Comparison of ENCODE assay signal across 8 cellular contexts in the genomic region with DNA sequence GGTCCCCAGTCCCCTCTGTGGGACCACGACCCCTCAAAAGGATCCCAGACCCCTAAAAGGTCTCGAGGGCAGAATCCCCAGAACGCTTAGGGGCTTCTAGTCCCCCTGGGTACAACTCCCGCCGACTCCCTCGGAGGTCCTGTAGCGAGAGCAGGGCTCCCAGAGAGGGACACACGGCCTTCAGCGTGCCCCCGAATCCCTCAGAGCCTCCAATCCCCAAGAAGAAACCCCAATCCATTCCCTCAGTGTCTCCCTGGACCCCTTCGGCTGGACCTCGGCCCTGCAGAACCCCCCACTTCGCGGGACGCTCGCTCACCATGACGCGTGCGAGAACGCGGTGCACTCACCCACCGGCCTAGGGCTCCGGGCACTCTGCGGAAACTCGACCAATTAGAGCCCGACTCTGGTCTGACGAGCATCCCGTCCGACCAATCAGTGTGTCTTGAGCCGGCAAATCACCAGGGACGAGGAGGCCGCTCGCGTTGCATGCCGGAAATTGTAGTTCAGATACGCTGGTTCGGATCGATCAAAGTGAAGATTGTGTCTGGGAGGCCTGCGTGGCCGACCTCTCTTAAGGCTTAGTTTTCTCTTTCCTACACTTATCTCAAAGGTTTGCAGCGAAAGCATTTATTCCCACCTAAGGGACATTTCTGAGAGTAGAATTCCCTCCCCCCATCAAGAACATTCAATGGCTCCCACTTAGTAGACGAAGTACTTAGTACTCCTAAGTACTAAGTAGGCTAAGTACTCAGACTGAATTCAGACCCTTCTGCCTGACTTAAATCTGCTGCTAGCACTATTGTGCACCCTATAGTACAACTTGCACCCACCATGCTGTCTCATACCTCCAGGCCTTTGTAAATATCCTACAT. TPM values are rescaled to one million over a fixed set of nuclear protein-coding genes. Genes with fewer than 3 reads are reported as not detected.
DNase-seq lines count a peak whose midpoint lies in the region; ATAC-seq and TF ChIP-seq lines count a peak whose summit lies in the region.

A gene (minus strand): TSS at position 369 of the 872 bp plus-strand sequence. CDS start 50 bp downstream, at position 319.

- POLR2A ChIA-PET in A673 (lab: Charles Lee; ENCODE audit: low non-redundant PET): no interaction called here

- H3K4me1 ChIP-seq in A673 (ENCODE audit: insufficient read depth, low read length, poor library complexity, severe bottlenecking): no peaks in the 10 kb centered on the region

- in situ Hi-C loops in brain microvascular endothelial cell (cut with HindIII; ENCODE audit: low pct_ligation_motif_present, low sequenced_read_pairs): no loop called here

- no TSS peak for BruUV-seq in A673 (replicated peaks; lab: Mats Ljungman, UMichigan)

- H3K27ac ChIP-seq in A673 (ENCODE audit: low read depth, low read length, poor library complexity, severe bottlenecking) (peak within 1 kb of the TSS; percentile 88), brain microvascular endothelial cell (peak within 1 kb of the TSS; percentile 62)

- CTCF ChIA-PET in A673 (lab: Charles Lee): no interaction called here

- H3K36me3 ChIP-seq in A673 (ENCODE audit: insufficient read depth, low read length, poor library complexity, severe bottlenecking): no peaks in the 10 kb centered on the region
- H3K36me3 ChIP-seq in brain microvascular endothelial cell (replicated peaks): no peaks in the 10 kb centered on the region

- TF ChIP-seq CTCF in A673 (conservative IDR thresholded peaks at IDR 0.05; ENCODE audit: low read depth, low read length) (no peak), brain microvascular endothelial cell (IDR thresholded peaks at IDR 0.05; ENCODE audit: low read depth, low read length, missing control alignments) (no peak)

- H3K4me3 ChIP-seq in A673 (ENCODE audit: low read depth, low read length, poor library complexity, severe bottlenecking): peak within 1 kb of the TSS; percentile 72
- peak within 1 kb of the TSS; percentile 84 for H3K4me3 ChIP-seq in brain microvascular endothelial cell (ENCODE audit: low read depth, low read length)
- H3K4me3 ChIP-seq in iPS-11a (ENCODE audit: low read depth, low read length): peak within 1 kb of the TSS; percentile 84
- peak within 1 kb of the TSS; percentile 98 for H3K4me3 ChIP-seq in skeletal muscle cell (ENCODE audit: low read depth, low read length)

- no peaks in the 10 kb centered on the region for H3K27me3 ChIP-seq in A673 (replicated peaks; ENCODE audit: insufficient read depth, low read depth, low read length, poor library complexity)
- H3K27me3 ChIP-seq in brain microvascular endothelial cell (replicated peaks): no peaks in the 10 kb centered on the region

- no peaks in the 10 kb centered on the region for H3K9me3 ChIP-seq in A673 (ENCODE audit: low read depth, low read length, poor library complexity, severe bottlenecking)

- ATAC-seq in GM18867 (IDR thresholded peaks at IDR 0.05; ENCODE audit: unreplicated experiment): peak; percentile 98
- peak; percentile 92 for ATAC-seq in HG03097 (IDR thresholded peaks at IDR 0.05; ENCODE audit: low FRiP score, unreplicated experiment)

- peak; percentile 99 for DNase-seq in A673 (ENCODE audit: low spot score)
- peak; percentile 95 for DNase-seq in NCI-H2171 (lab: John Stamatoyannopoulos, UW)
- DNase-seq in UCSD-AML1 (lab: John Stamatoyannopoulos, UW; ENCODE audit: unreplicated experiment): peak; percentile 94
- DNase-seq in brain microvascular endothelial cell: peak; percentile 100
- DNase-seq in skeletal muscle cell (ENCODE audit: low read depth): peak; percentile 99

- intact Hi-C loops in A673 (cut with micrococcal nuclease; ENCODE audit: unreplicated experiment): loop anchor here (5.0 kb wide), 1 partner anchor 141 kb away; no protein-coding TSS in a partner anchor

RNA-seq across cellular contexts. Expression of the gene that starts here (rescaled TPM):
- 34.4 and 42.8 TPM in 2 replicates for total RNA-seq in A673 (2021)

Comparison
In these comparisons a context has a peak if more than half of its experiments do, and no peak if none do; other contexts are left out.
1. Peak in every context shown above with its lines: DNase-seq, ATAC-seq, H3K4me3 ChIP-seq and H3K27ac ChIP-seq.